8 cellular contexts compared by ENCODE assay signal in genomic region chr17:27293359-27293897, GRCh38. TPM values are rescaled to one million over a fixed set of nuclear protein-coding genes. Genes with fewer than 3 reads are reported as not detected.
DNase-seq lines count a peak whose midpoint lies in the region; ATAC-seq and TF ChIP-seq lines count a peak whose summit lies in the region.

No MANE protein-coding gene starts in this region.

- TF ChIP-seq CTCF in AG09309 (IDR thresholded peaks at IDR 0.05; ENCODE audit: control insufficient read depth, insufficient read depth, low read depth, low read length, missing control alignments) (no peak), right lobe of liver (IDR thresholded peaks at IDR 0.05) (no peak), thyroid gland (IDR thresholded peaks at IDR 0.05) (no peak)

- no peaks in the 10 kb centered on the region for H3K9me3 Mint-ChIP-seq in activated naive CD8-positive, alpha-beta T cell (ENCODE audit: low read depth)

- ATAC-seq in right lobe of liver, result no peak
- ATAC-seq in HG03469 (IDR thresholded peaks at IDR 0.05; ENCODE audit: unreplicated experiment), result no peak

- H3K27ac Mint-ChIP-seq in activated naive CD8-positive, alpha-beta T cell, result peak overlapping the region; percentile 94

- H3K4me3 Mint-ChIP-seq in activated naive CD8-positive, alpha-beta T cell, result peak overlapping the region; percentile 96

- H3K4me3 ChIP-seq in AG09309 (ENCODE audit: control insufficient read depth, low read depth, low read length), result peak overlapping the region; percentile 99
- H3K4me3 ChIP-seq in Jurkat, Clone E6-1 (ENCODE audit: low read length), result peak overlapping the region; percentile 97
- peak overlapping the region; percentile 81 to 86 (median 82) for H3K4me3 ChIP-seq in right lobe of liver
- peak overlapping the region in 1 of 3 donors; percentile 86 for H3K4me3 ChIP-seq in thyroid gland (replicated peaks in 1 of 3)

- H3K27me3 ChIP-seq in right lobe of liver (no peaks in the 10 kb centered on the region), thyroid gland (no peaks in the 10 kb centered on the region)

- no peaks in the 10 kb centered on the region for H3K36me3 Mint-ChIP-seq in activated naive CD8-positive, alpha-beta T cell

- no peaks in the 10 kb centered on the region for H3K27me3 Mint-ChIP-seq in activated naive CD8-positive, alpha-beta T cell

- DNase-seq in AG09309 (ENCODE audit: low read depth), result no peak
- DNase-seq in Jurkat, Clone E6-1 (ENCODE audit: low read depth, low spot score), result no peak
- peak in 1 of 3 donors; percentile 45 for DNase-seq in right lobe of liver
- DNase-seq in thyroid gland, result peak in 1 of 2 donors; percentile 32
- DNase-seq in AML-193 (lab: John Stamatoyannopoulos, UW), result no peak
- DNase-seq in MV-4-11 (lab: John Stamatoyannopoulos, UW), result no peak

- WGBS in right lobe of liver (ENCODE audit: insufficient coverage, low coverage, low lambda C conversion rate, missing lambda C conversion rate), result 87% methylated on average over 12 of the region's 15 CpGs
- 90 to 91% methylated on average over 15 of the region's 15 CpGs for WGBS in thyroid gland, 2 donors

- H3K4me1 ChIP-seq in right lobe of liver, result peaks cover 0 to 14% (median 2%) of the 10 kb centered on the region in 4 donors
- H3K4me1 ChIP-seq in thyroid gland, result peaks cover 16 to 29% of the 10 kb centered on the region in 2 donors

- H3K27ac ChIP-seq in right lobe of liver (peak overlapping the region; percentile 96 to 99 (median 96)), thyroid gland (peak overlapping the region; percentile 99 to 100 (median 100))

- no peaks in the 10 kb centered on the region for H3K36me3 ChIP-seq in right lobe of liver
- no peaks in the 10 kb centered on the region for H3K36me3 ChIP-seq in thyroid gland

- intact Hi-C loops in right lobe of liver (cut with DNase I), result no loop called here
- intact Hi-C loops in thyroid gland (cut with DNase I), result no loop called here

- H3K9me3 ChIP-seq in right lobe of liver, result no peaks in the 10 kb centered on the region
- H3K9me3 ChIP-seq in thyroid gland, result no peaks in the 10 kb centered on the region

- TF ChIP-seq POLR2A in right lobe of liver (IDR thresholded peaks at IDR 0.05) (no peak), thyroid gland (IDR thresholded peaks at IDR 0.05) (no peak)

- H3K4me1 Mint-ChIP-seq in activated naive CD8-positive, alpha-beta T cell (ENCODE audit: low read depth), result peaks cover 39% of the 10 kb centered on the region

RNA-seq across cellular contexts. Expression of gene WSB1, which starts 0.5 kb away (rescaled TPM):
- 81.6 TPM for polyA plus RNA-seq in Jurkat, Clone E6-1 (2012; ENCODE audit: insufficient read depth, insufficient read length)
- total RNA-seq in right lobe of liver (10 to 100 TPM; 28.3 to 97.6 (median 35.0) TPM), thyroid gland (100 to 1,000 TPM in 3 of 4 donors, 10 to 100 TPM in 1; 89.2 to 218 (median 168) TPM)
